Comparison of ENCODE assay signal across 30 cellular contexts in the genomic region with DNA sequence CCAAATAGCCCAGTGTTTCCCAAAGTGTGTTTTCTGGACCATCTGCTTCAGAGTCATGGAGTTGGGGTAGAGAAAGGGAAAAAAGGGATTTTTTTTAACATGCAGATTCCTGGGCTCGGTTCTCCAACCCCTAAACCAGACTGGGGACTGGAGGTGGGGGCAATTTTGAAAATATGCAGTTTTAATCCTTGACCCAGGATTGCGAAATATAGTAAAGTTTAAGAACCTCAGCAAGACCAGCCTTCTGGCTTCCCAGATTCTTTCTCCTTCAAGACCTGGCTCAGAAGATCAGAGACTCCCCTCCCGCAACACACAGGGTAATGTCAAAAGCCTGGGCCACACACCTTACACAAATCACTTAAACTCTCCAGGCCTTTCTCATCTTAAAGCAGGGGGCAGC.
"Had no signal": no experiment of that assay in that cellular context is flagged by ENCODE, and none has a peak within 500 bp of the region (broad histone marks: within the 10 kb centered on the region; RNA-seq: fewer than 3 reads in every experiment).

No MANE protein-coding gene starts in this region.

- H3K27me3 Mint-ChIP-seq: stimulated activated memory B cell treated with anti-CD40 and anti-IgM and Interleukin-4, amounts not matched to agents 10 μg/mL and 1 μg/mL and 100 μg/mL, for 72 hours had no signal

- H3K36me3 Mint-ChIP-seq: naive thymus-derived CD8-positive, alpha-beta T cell; natural killer cell treated with Interleukin-12 subunit alpha and Interleukin-12 subunit beta and Interleukin-15 and Interleukin-18, amount 100 ng/mL, for 72 hours; neural progenitor cell; stimulated activated memory B cell treated with anti-CD40 and anti-IgM and Interleukin-4, amounts not matched to agents 10 μg/mL and 1 μg/mL and 100 μg/mL, for 72 hours; type B pancreatic cell had no signal

- H3K4me1 Mint-ChIP-seq: naive thymus-derived CD8-positive, alpha-beta T cell; stimulated activated memory B cell treated with anti-CD40 and anti-IgM and Interleukin-4, amounts not matched to agents 10 μg/mL and 1 μg/mL and 100 μg/mL, for 72 hours; stimulated activated naive CD8-positive, alpha-beta T cell treated with anti-CD3 and anti-CD28 coated beads, Interleukin-15, amount 100 ng/mL, for 72 hours had no signal

- H3K4me2 ChIP-seq: neural progenitor cell, smooth muscle cell had no signal

- H3K9me3 Mint-ChIP-seq: natural killer cell treated with Interleukin-12 subunit alpha and Interleukin-12 subunit beta and Interleukin-15 and Interleukin-18, amount 100 ng/mL, for 72 hours; neural progenitor cell; stimulated activated memory B cell treated with anti-CD40 and anti-IgM and Interleukin-4, amounts not matched to agents 10 μg/mL and 1 μg/mL and 100 μg/mL, for 72 hours; stimulated activated naive CD8-positive, alpha-beta T cell treated with anti-CD3 and anti-CD28 coated beads, Interleukin-15, amount 100 ng/mL, for 72 hours; type B pancreatic cell had no signal

- H3K36me3 ChIP-seq: neural progenitor cell, ovary, spleen, suprapubic skin, tibial artery, transverse colon, upper lobe of right lung, uterus had no signal

- ATAC-seq: naive thymus-derived CD8-positive, alpha-beta T cell; natural killer cell treated with Interleukin-12 subunit alpha and Interleukin-12 subunit beta and Interleukin-15 and Interleukin-18, amount 100 ng/mL, for 72 hours; psoas muscle; right cardiac atrium; sciatic nerve; stimulated activated memory B cell treated with anti-CD40 and anti-IgM and Interleukin-4, amounts not matched to agents 10 μg/mL and 1 μg/mL and 100 μg/mL, for 72 hours; stimulated activated naive CD8-positive, alpha-beta T cell treated with anti-CD3 and anti-CD28 coated beads, Interleukin-15, amount 100 ng/mL, for 72 hours; stimulated activated naive CD8-positive, alpha-beta T cell treated with anti-CD3 and anti-CD28 coated beads, Interleukin-15, Interleukin-2, amounts not matched to agents 100 U/mL and 50 U/mL, for 24 hours; upper lobe of right lung had no signal

- H3K4me1 ChIP-seq: neural progenitor cell, parathyroid adenoma, psoas muscle, suprapubic skin, testis, tibial artery, transverse colon, upper lobe of right lung had no signal

- H3K9me3 ChIP-seq: ovary, psoas muscle, spleen, suprapubic skin, testis, tibial artery, transverse colon, upper lobe of right lung, uterus had no signal

- H3K4me3 Mint-ChIP-seq: naive thymus-derived CD8-positive, alpha-beta T cell; natural killer cell treated with Interleukin-12 subunit alpha and Interleukin-12 subunit beta and Interleukin-15 and Interleukin-18, amount 100 ng/mL, for 72 hours; neural progenitor cell; stimulated activated memory B cell treated with anti-CD40 and anti-IgM and Interleukin-4, amounts not matched to agents 10 μg/mL and 1 μg/mL and 100 μg/mL, for 72 hours; stimulated activated naive CD8-positive, alpha-beta T cell treated with anti-CD3 and anti-CD28 coated beads, Interleukin-15, amount 100 ng/mL, for 72 hours; type B pancreatic cell had no signal

- H3K27ac ChIP-seq: neural progenitor cell, ovary, parathyroid adenoma, psoas muscle, skin epidermis, spleen, suprapubic skin, testis, tibial artery, transverse colon, upper lobe of right lung, uterus had no signal

- H3K4me3 ChIP-seq: neural progenitor cell, ovary, psoas muscle, skin epidermis, smooth muscle cell, spleen, suprapubic skin, testis, tibial artery, transverse colon, upper lobe of right lung, uterus had no signal

- DNase-seq: naive thymus-derived CD8-positive, alpha-beta T cell; occipital lobe; ovary; psoas muscle; right cardiac atrium; spleen; stimulated activated CD4-positive, alpha-beta T cell treated with anti-CD3 and anti-CD28 coated beads, Interleukin-12 subunit alpha, Interleukin-12 subunit beta, amount 100 ng/mL, for 4 hours; stimulated activated CD4-positive, alpha-beta T cell treated with anti-CD3 and anti-CD28 coated beads, Interleukin-1b, Interleukin-23, amount 100 ng/mL, for 48 hours; stimulated activated CD4-positive, alpha-beta T cell treated with anti-CD3 and anti-CD28 coated beads, Interleukin-4, amount 100 ng/mL, for 1 hour; stimulated activated CD4-positive, alpha-beta T cell treated with anti-CD3 and anti-CD28 coated beads, Interleukin-4, amount 100 ng/mL, for 4 hours; stimulated activated CD8-positive, alpha-beta memory T cell treated with anti-CD3 and anti-CD28 coated beads, Interleukin-4, amount 100 ng/mL, for 48 hours; stimulated activated naive CD4-positive, alpha-beta T cell; stimulated activated naive CD8-positive, alpha-beta T cell treated with anti-CD3 and anti-CD28 coated beads, Interleukin-15, amount 100 ng/mL, for 72 hours; stimulated activated naive CD8-positive, alpha-beta T cell treated with anti-CD3 and anti-CD28 coated beads, Interleukin-15, Interleukin-2, amounts not matched to agents 100 U/mL and 50 U/mL, for 24 hours; substantia nigra; testis; tibial artery; transverse colon; upper lobe of right lung; uterus had no signal

- H3K27ac Mint-ChIP-seq: naive thymus-derived CD8-positive, alpha-beta T cell; natural killer cell treated with Interleukin-12 subunit alpha and Interleukin-12 subunit beta and Interleukin-15 and Interleukin-18, amount 100 ng/mL, for 72 hours; neural progenitor cell; progenitor cell of endocrine pancreas; stimulated activated memory B cell treated with anti-CD40 and anti-IgM and Interleukin-4, amounts not matched to agents 10 μg/mL and 1 μg/mL and 100 μg/mL, for 72 hours; type B pancreatic cell had no signal

- H2AFZ ChIP-seq: neural progenitor cell, parathyroid adenoma had no signal

- H3K9ac ChIP-seq: neural progenitor cell, parathyroid adenoma had no signal

- H3K79me2 ChIP-seq: parathyroid adenoma had no signal

- H3K27me3 ChIP-seq: neural progenitor cell, ovary, suprapubic skin, testis, tibial artery, transverse colon, upper lobe of right lung, uterus had no signal
